Comparison of ENCODE assay signal across 1 cellular context in the genomic region with DNA sequence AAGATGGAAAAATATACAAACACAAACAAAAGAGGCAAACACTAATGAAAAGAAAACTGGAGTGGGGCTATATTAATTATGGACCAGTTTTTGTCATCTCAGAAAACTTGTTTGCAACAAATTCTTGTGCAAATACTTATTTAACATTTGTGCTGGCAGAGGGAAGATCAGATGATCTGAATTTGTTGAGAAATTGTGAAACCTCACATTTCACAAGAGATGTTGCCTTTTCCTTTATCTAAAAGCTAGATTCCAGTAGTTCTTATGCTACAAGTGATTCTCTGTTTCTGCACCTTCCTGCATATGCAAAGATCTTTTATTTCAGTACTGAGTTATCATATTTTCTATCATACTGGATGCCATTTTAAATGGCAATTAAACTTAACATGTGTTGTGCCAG.
TF ChIP-seq lines count a peak whose summit lies in the region.

No MANE protein-coding gene starts in this region.

TF ChIP-seq in liver, 16 proteins besides CTCF, POLR2A, EP300 and RAD21 (continued from another document):
- TF ChIP-seq GABPA (IDR thresholded peaks at IDR 0.05 in 1 of 2, conservative IDR thresholded peaks at IDR 0.05 in 1 of 2), result no peak
- TF ChIP-seq, protein P1, sequence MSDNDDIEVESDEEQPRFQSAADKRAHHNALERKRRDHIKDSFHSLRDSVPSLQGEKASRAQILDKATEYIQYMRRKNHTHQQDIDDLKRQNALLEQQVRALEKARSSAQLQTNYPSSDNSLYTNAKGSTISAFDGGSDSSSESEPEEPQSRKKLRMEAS (IDR thresholded peaks at IDR 0.05), result peak; percentile 53
- TF ChIP-seq TAF1 (conservative IDR thresholded peaks at IDR 0.05), result no peak
- TF ChIP-seq, protein P2, sequence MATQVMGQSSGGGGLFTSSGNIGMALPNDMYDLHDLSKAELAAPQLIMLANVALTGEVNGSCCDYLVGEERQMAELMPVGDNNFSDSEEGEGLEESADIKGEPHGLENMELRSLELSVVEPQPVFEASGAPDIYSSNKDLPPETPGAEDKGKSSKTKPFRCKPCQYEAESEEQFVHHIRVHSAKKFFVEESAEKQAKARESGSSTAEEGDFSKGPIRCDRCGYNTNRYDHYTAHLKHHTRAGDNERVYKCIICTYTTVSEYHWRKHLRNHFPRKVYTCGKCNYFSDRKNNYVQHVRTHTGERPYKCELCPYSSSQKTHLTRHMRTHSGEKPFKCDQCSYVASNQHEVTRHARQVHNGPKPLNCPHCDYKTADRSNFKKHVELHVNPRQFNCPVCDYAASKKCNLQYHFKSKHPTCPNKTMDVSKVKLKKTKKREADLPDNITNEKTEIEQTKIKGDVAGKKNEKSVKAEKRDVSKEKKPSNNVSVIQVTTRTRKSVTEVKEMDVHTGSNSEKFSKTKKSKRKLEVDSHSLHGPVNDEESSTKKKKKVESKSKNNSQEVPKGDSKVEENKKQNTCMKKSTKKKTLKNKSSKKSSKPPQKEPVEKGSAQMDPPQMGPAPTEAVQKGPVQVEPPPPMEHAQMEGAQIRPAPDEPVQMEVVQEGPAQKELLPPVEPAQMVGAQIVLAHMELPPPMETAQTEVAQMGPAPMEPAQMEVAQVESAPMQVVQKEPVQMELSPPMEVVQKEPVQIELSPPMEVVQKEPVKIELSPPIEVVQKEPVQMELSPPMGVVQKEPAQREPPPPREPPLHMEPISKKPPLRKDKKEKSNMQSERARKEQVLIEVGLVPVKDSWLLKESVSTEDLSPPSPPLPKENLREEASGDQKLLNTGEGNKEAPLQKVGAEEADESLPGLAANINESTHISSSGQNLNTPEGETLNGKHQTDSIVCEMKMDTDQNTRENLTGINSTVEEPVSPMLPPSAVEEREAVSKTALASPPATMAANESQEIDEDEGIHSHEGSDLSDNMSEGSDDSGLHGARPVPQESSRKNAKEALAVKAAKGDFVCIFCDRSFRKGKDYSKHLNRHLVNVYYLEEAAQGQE (IDR thresholded peaks at IDR 0.05), result peak; percentile 35
